Comparison of ENCODE assay signal across 20 cellular contexts in genomic region chr6:109370336-109370735, GRCh38.
"Had no signal": no experiment of that assay in that cellular context is flagged by ENCODE, and none has a peak within 500 bp of the region (broad histone marks: within the 10 kb centered on the region; RNA-seq: fewer than 3 reads in every experiment).

No MANE protein-coding gene starts in this region.

- H3K27ac Mint-ChIP-seq: activated CD4-positive, alpha-beta T cell treated with anti-CD3 and anti-CD28 coated beads, Interleukin-2, amount 10 ng/mL, durations not matched to agents 7 days and 5 days; T-helper 17 cell; type B pancreatic cell had no signal

- ATAC-seq: heart left ventricle, T-helper 17 cell had no signal

- H3K9me3 ChIP-seq: breast epithelium, colonic mucosa, esophagus squamous epithelium, heart left ventricle, sigmoid colon, thoracic aorta, vagina had no signal

- H3K36me3 ChIP-seq: breast epithelium had no signal

- H3K4me3 Mint-ChIP-seq: activated B cell treated with CpG ODN at 0.5 μM for 24 hours; activated CD4-positive, alpha-beta T cell treated with anti-CD3 and anti-CD28 coated beads, Interleukin-2, amount 10 ng/mL, durations not matched to agents 7 days and 5 days; activated naive CD8-positive, alpha-beta T cell; T-helper 17 cell; type B pancreatic cell had no signal

- H3K27me3 Mint-ChIP-seq: activated B cell treated with CpG ODN at 0.5 μM for 24 hours; activated CD4-positive, alpha-beta T cell treated with anti-CD3 and anti-CD28 coated beads, Interleukin-2, amount 10 ng/mL, durations not matched to agents 7 days and 5 days; activated naive CD8-positive, alpha-beta T cell; T-helper 17 cell; type B pancreatic cell had no signal

- DNase-seq: activated B cell treated with CpG ODN at 0.5 μM for 24 hours; activated CD4-positive, alpha-beta T cell treated with anti-CD3 and anti-CD28 coated beads, Interleukin-2, amount 10 ng/mL, durations not matched to agents 7 days and 5 days; activated CD8-positive, alpha-beta memory T cell treated with anti-CD3 and anti-CD28 coated beads, Interleukin-2, amount 50 U/mL, for 48 hours; activated gamma-delta T cell treated with Interleukin-2 at 50 U/mL for 16 hours; colonic mucosa; esophagus squamous epithelium; heart left ventricle; occipital lobe; sigmoid colon; stimulated activated CD4-positive, alpha-beta T cell treated with anti-CD3 and anti-CD28 coated beads, Interleukin-15, amount 100 ng/mL, for 24 hours; stimulated activated CD8-positive, alpha-beta memory T cell treated with anti-CD3 and anti-CD28 coated beads, Interleukin-4, amount 100 ng/mL, for 48 hours; stimulated activated naive CD4-positive, alpha-beta T cell; SW 1271; T-helper 17 cell had no signal

- H3K27me3 ChIP-seq: breast epithelium, colonic mucosa, esophagus squamous epithelium, heart left ventricle, sigmoid colon, vagina had no signal

- H3K9me3 Mint-ChIP-seq: activated B cell treated with CpG ODN at 0.5 μM for 24 hours; activated CD4-positive, alpha-beta T cell treated with anti-CD3 and anti-CD28 coated beads, Interleukin-2, amount 10 ng/mL, durations not matched to agents 7 days and 5 days; type B pancreatic cell had no signal

- H3K4me3 ChIP-seq: breast epithelium, colonic mucosa, esophagus squamous epithelium, heart left ventricle, sigmoid colon, smooth muscle cell, thoracic aorta, vagina had no signal

- H3K4me1 ChIP-seq: breast epithelium, colonic mucosa had no signal
